In the genomic region with DNA sequence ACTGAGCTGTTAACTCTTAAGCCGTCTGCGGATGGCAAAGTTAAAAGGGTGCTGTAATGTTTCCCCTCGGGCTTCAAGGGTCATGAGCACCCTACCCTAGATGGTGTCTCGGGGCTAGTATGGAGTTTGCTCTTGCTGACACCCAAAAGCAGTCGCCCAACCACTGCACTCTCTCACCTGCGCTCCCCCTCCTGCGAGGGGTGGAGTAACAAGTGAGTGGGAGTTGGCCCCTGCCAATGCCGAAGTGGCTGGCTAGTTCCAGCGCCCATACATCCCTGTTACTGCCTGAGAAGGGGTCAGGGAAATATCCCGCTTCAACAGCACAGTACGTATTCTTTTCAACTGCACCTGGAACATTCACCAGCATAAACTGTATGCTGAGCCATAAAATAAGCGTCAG, we compare ENCODE assay signal across 15 cellular contexts. TPM values are rescaled to one million over a fixed set of nuclear protein-coding genes. Genes with fewer than 3 reads are reported as not detected.
DNase-seq lines count a peak whose midpoint lies in the region; ATAC-seq and TF ChIP-seq lines count a peak whose summit lies in the region.
"Had no signal": no experiment of that assay in that cellular context is flagged by ENCODE, and none has a peak within 500 bp of the region (broad histone marks: within the 10 kb centered on the region; RNA-seq: fewer than 3 reads in every experiment).

No MANE protein-coding gene starts in this region.

- H3K27me3 Mint-ChIP-seq in activated naive CD4-positive, alpha-beta T cell treated with anti-CD3 and anti-CD28 coated beads, Interleukin-2, amount 50 U/mL, for 24 hours = no peaks in the 10 kb centered on the region
- H3K27me3 Mint-ChIP-seq in H9 (ENCODE audit: low read depth) (no peaks in the 10 kb centered on the region), endodermal cell (ENCODE audit: insufficient read depth) (no peaks in the 10 kb centered on the region)
- H3K27me3 Mint-ChIP-seq: B cell; CD4-positive, alpha-beta T cell had no signal

- H3K79me2 ChIP-seq in H9 (ENCODE audit: insufficient read depth, low read length) = no peaks in the 10 kb centered on the region; the same call in 1 of the 2 replicates

- H2BK120ac ChIP-seq in H9 (ENCODE audit: low read depth, low read length, poor library complexity, severe bottlenecking) = no peak overlapping the region

- H3K23ac ChIP-seq in H9 (ENCODE audit: insufficient read length, low read depth, low read length) = no peak overlapping the region

- no peak overlapping the region for H2AK5ac ChIP-seq in H9 (ENCODE audit: insufficient read length, low read length)

- H3K4ac ChIP-seq in H9 (ENCODE audit: low read depth, low read length) = no peak overlapping the region

- H3T11ph ChIP-seq in H9 (ENCODE audit: low read length) = no peak overlapping the region

- no peak overlapping the region for H2BK20ac ChIP-seq in H9 (ENCODE audit: low read depth, low read length, poor library complexity, severe bottlenecking)

- no CpG with 5 or more reads among the region's 12 CpGs for WGBS in H9 (ENCODE audit: extremely low coverage, insufficient read length, low lambda C conversion rate)
- WGBS in endodermal cell (ENCODE audit: insufficient coverage in 1 of 2, insufficient read length in 1 of 2), 2 experiments = 87 to 89% methylated on average over 4 to 11 of the region's 12 CpGs

- H2AFZ ChIP-seq in H9 (ENCODE audit: low read length) = no peak overlapping the region

- no peak overlapping the region for H2BK12ac ChIP-seq in H9 (ENCODE audit: insufficient read length, low read depth, low read length)

- H3K4me3 ChIP-seq in endodermal cell (ENCODE audit: low read length) = no peak overlapping the region
- H3K4me3 ChIP-seq: HAP-1 had no signal

- H3K27ac Mint-ChIP-seq in activated naive CD4-positive, alpha-beta T cell treated with anti-CD3 and anti-CD28 coated beads, Interleukin-2, amount 50 U/mL, for 24 hours = peak overlapping the region; percentile 12
- H3K27ac Mint-ChIP-seq in H9 = peak overlapping the region in 1 of 3 experiments; percentile 38; a peak in 3 of 7 replicates
- H3K27ac Mint-ChIP-seq in endodermal cell = no peak overlapping the region
- H3K27ac Mint-ChIP-seq: B cell; CD4-positive, alpha-beta T cell had no signal

- H2BK5ac ChIP-seq in H9 (ENCODE audit: insufficient read length, low read length) = no peak overlapping the region

- ATAC-seq in HG03135 (IDR thresholded peaks at IDR 0.05; ENCODE audit: unreplicated experiment) (no peak), Right ventricle myocardium inferior (no peak)
- ATAC-seq: HepG2 had no signal

- no peaks in the 10 kb centered on the region for H3K23me2 ChIP-seq in H9 (ENCODE audit: insufficient read length, low read depth, low read length, poor library complexity, severe bottlenecking)

- no peak overlapping the region for H3K18ac ChIP-seq in H9 (ENCODE audit: insufficient read length, low read depth, low read length)

- H3K36me3 ChIP-seq in endodermal cell (ENCODE audit: control insufficient read depth, insufficient read depth, low read length) = no peaks in the 10 kb centered on the region
- H3K36me3 ChIP-seq: HAP-1 had no signal

- H3K27me3 ChIP-seq in H9 (ENCODE audit: insufficient read depth, low read length) = no peaks in the 10 kb centered on the region
- no peaks in the 10 kb centered on the region for H3K27me3 ChIP-seq in endodermal cell (ENCODE audit: control insufficient read depth, insufficient read depth, low read length, poor library complexity, severe bottlenecking)

- H2BK15ac ChIP-seq in H9 (ENCODE audit: low read depth, low read length) = no peak overlapping the region

- no peak overlapping the region for H3K9ac ChIP-seq in H9 (ENCODE audit: extremely low read depth, insufficient read length, low read length)
- no peak overlapping the region for H3K9ac ChIP-seq in endodermal cell (ENCODE audit: extremely low read depth, low read length, poor library complexity, severe bottlenecking)

- no peak for DNase-seq in activated naive CD4-positive, alpha-beta T cell treated with Interleukin-2 at 50 U/mL for 16 hours
- DNase-seq in H9 (no peak), endodermal cell (peak; percentile 53), iPS-NIHi7 (ENCODE audit: extremely low spot score) (peak; percentile 31), NCI-H226 (no peak), Right ventricle myocardium inferior (ENCODE audit: missing footprints) (no peak)
- DNase-seq: C1 segment of cervical spinal cord; Calu3; CD4-positive, alpha-beta T cell; DMS 273 treated with DMSO at 0.1 percent for 48 hours had no signal

- H4K8ac ChIP-seq in H9 (replicated peaks; ENCODE audit: insufficient read length, low read depth, low read length) = no peak overlapping the region

- H3K4me1 Mint-ChIP-seq in activated naive CD4-positive, alpha-beta T cell treated with anti-CD3 and anti-CD28 coated beads, Interleukin-2, amount 50 U/mL, for 24 hours = peaks cover 64% of the 10 kb centered on the region
- peaks cover 28 to 30% of the 10 kb centered on the region in 2 experiments for H3K4me1 Mint-ChIP-seq in H9
- no peaks in the 10 kb centered on the region for H3K4me1 Mint-ChIP-seq in endodermal cell

- H4K91ac ChIP-seq in H9 (ENCODE audit: insufficient read length, low read depth, low read length) = no peak overlapping the region

- TF ChIP-seq CTCF in H9 (conservative IDR thresholded peaks at IDR 0.05) (no peak), endodermal cell (conservative IDR thresholded peaks at IDR 0.05) (no peak)

- peak overlapping the region; percentile 33 for H3K4me2 ChIP-seq in H9 (ENCODE audit: insufficient read depth, insufficient read length, low read length)

- H3K4me1 ChIP-seq in H9 (ENCODE audit: insufficient read depth, low read length) (peaks cover 8% of the 10 kb centered on the region; the same call in 1 of the 2 replicates), endodermal cell (ENCODE audit: control insufficient read depth, insufficient read depth, low read length) (no peaks in the 10 kb centered on the region)
- H3K4me1 ChIP-seq: HAP-1 had no signal

- no peaks in the 10 kb centered on the region for H3K79me1 ChIP-seq in H9 (ENCODE audit: insufficient read depth, low read depth, low read length, poor library complexity, severe bottlenecking)

- no peak overlapping the region for H3K56ac ChIP-seq in H9 (ENCODE audit: insufficient read length, low read depth, low read length)

- H4K5ac ChIP-seq in H9 (ENCODE audit: insufficient read length, low read depth, low read length) = no peak overlapping the region

- H4K20me1 ChIP-seq in H9 (ENCODE audit: control insufficient read depth, insufficient read depth, insufficient read length) = no peaks in the 10 kb centered on the region

- no peak overlapping the region for H3K14ac ChIP-seq in H9 (ENCODE audit: insufficient read depth, low read length)

- H3K9me3 Mint-ChIP-seq in activated naive CD4-positive, alpha-beta T cell treated with anti-CD3 and anti-CD28 coated beads, Interleukin-2, amount 50 U/mL, for 24 hours = peaks cover 10% of the 10 kb centered on the region
- H3K9me3 Mint-ChIP-seq in H9 (peaks cover 0 to 3% of the 10 kb centered on the region in 2 experiments; a peak in 1 of 5 replicates), endodermal cell (peaks cover 8% of the 10 kb centered on the region)

- H3K36me3 Mint-ChIP-seq in activated naive CD4-positive, alpha-beta T cell treated with anti-CD3 and anti-CD28 coated beads, Interleukin-2, amount 50 U/mL, for 24 hours = peaks cover 23% of the 10 kb centered on the region
- H3K36me3 Mint-ChIP-seq in H9 (ENCODE audit: insufficient read depth in 1 of 3, low read depth in 3 of 3) (no peaks in the 10 kb centered on the region; a peak in 2 of 7 replicates), endodermal cell (ENCODE audit: low read depth) (peaks cover 9% of the 10 kb centered on the region)

- H3K27ac ChIP-seq in H9 (ENCODE audit: insufficient read length, low read depth, low read length) = no peak overlapping the region
- H3K27ac ChIP-seq in endodermal cell (ENCODE audit: low read depth, low read length) = no peak overlapping the region

- intact Hi-C loops in Right ventricle myocardium inferior (cut with DNase I) = no loop called here

- no peaks in the 10 kb centered on the region for H3K9me3 ChIP-seq in H9 (ENCODE audit: control insufficient read depth, low read depth, low read length)
- peaks cover 17% of the 10 kb centered on the region for H3K9me3 ChIP-seq in endodermal cell (ENCODE audit: control insufficient read depth, low read length)

- no peak overlapping the region for H3K4me3 Mint-ChIP-seq in activated naive CD4-positive, alpha-beta T cell treated with anti-CD3 and anti-CD28 coated beads, Interleukin-2, amount 50 U/mL, for 24 hours
- H3K4me3 Mint-ChIP-seq in H9 (no peak overlapping the region), endodermal cell (no peak overlapping the region)
- H3K4me3 Mint-ChIP-seq: B cell; CD4-positive, alpha-beta T cell had no signal

RNA-seq across cellular contexts. Expression of gene FAM117B, which starts 47.5 kb away (rescaled TPM):
- total RNA-seq in H9 (2021) (24.0 and 24.5 TPM in 2 replicates), endodermal cell (10 to 100 TPM; 32.1 to 34.0 TPM), Right ventricle myocardium inferior (2.4 TPM)
- polyA plus RNA-seq in endodermal cell (2013, experiment 1 of 2) = 19.1 TPM
- polyA plus RNA-seq in endodermal cell (2013, experiment 2 of 2) = 19.8 TPM

Comparison
In these comparisons a context has a peak if more than half of its experiments do, and no peak if none do; other contexts are left out.
1. DNase-seq: peak in endodermal cell (single experiment) and iPS-NIHi7 (single experiment); none in activated naive CD4-positive, alpha-beta T cell treated with Interleukin-2 at 50 U/mL for 16 hours (single experiment), H9 (single experiment), NCI-H226 (single experiment) and Right ventricle myocardium inferior (single experiment).